In genomic region chr7:129224251-129225205, GRCh38 we compare ENCODE assay signal across 8 cellular contexts. TPM values are rescaled to one million over a fixed set of nuclear protein-coding genes. Genes with fewer than 3 reads are reported as not detected.
DNase-seq lines count a peak whose midpoint lies in the region; ATAC-seq lines count a peak whose summit lies in the region.

Gene AHCYL2 (plus strand): TSS chr7:129225030.

- H3K4me1 ChIP-seq in mesenchymal stem cell (ENCODE audit: control insufficient read depth, insufficient read depth, low read depth, low read length) = no peaks in the 10 kb centered on the region

- peak within 1 kb of the TSS; percentile 89 for H4K8ac ChIP-seq in mesenchymal stem cell (ENCODE audit: low read length)

- H3K18ac ChIP-seq in mesenchymal stem cell (ENCODE audit: low read depth in 1 of 2, low read length in 2 of 2) = peak within 1 kb of the TSS; percentile 81 to 87

- peak within 1 kb of the TSS; percentile 84 to 93 for H3K27ac Mint-ChIP-seq in effector memory CD8-positive, alpha-beta T cell

- DNase-seq in Caki2 (ENCODE audit: low read depth) (peak; percentile 98), HUDEP-2 (lab: John Stamatoyannopoulos, UW; ENCODE audit: unreplicated experiment in 76 of 76) (peak; percentile 25 to 97 (median 92)), NOMO-1 treated with dmso at 0.1 percent for 144 hours (lab: John Stamatoyannopoulos, UW; ENCODE audit: unreplicated experiment) (peak; percentile 95), mesenchymal stem cell (peak; percentile 98)
- peak; percentile 74 to 95 (median 92) for DNase-seq in activated CD8-positive, alpha-beta memory T cell treated with anti-CD3 and anti-CD28 coated beads for 48 hours (ENCODE audit: low read depth in 2 of 3, low spot score in 2 of 3)
- peak; percentile 89 to 92 (median 90) for DNase-seq in effector memory CD8-positive, alpha-beta T cell
- peak; percentile 97 for DNase-seq in stimulated activated CD8-positive, alpha-beta memory T cell treated with anti-CD3 and anti-CD28 coated beads, Interleukin-12 subunit alpha, Interleukin-12 subunit beta, amount 100 ng/mL, for 24 hours (ENCODE audit: extremely low read depth)

- peak within 1 kb of the TSS; percentile 95 for H3K4me2 ChIP-seq in mesenchymal stem cell (ENCODE audit: low read length, poor library complexity, severe bottlenecking)

- H3K4me3 Mint-ChIP-seq in effector memory CD8-positive, alpha-beta T cell = peak within 1 kb of the TSS; percentile 89 to 90

- peak within 1 kb of the TSS in 1 of 2 experiments; percentile 89 for H3K23ac ChIP-seq in mesenchymal stem cell (ENCODE audit: low read length in 2 of 2)

- peak within 1 kb of the TSS in 1 of 2 experiments; percentile 95 for H3K14ac ChIP-seq in mesenchymal stem cell (ENCODE audit: low read length in 2 of 2)

- peak within 1 kb of the TSS; percentile 87 for H2BK15ac ChIP-seq in mesenchymal stem cell (ENCODE audit: low read depth, poor library complexity, severe bottlenecking)

- no peak within 1 kb of the TSS for H2BK12ac ChIP-seq in mesenchymal stem cell (ENCODE audit: low read length in 2 of 2)

- in situ Hi-C loops in Caki2 (cut with HindIII; ENCODE audit: low pct_unique_long_range_greater_than_20kb, low sequenced_read_pairs) = no loop called here

- H3K36me3 Mint-ChIP-seq in effector memory CD8-positive, alpha-beta T cell (ENCODE audit: insufficient read depth) = peaks cover 6% of the 10 kb centered on the region

- H2BK5ac ChIP-seq in mesenchymal stem cell (ENCODE audit: low read depth, low read length, poor library complexity, severe bottlenecking) = peak within 1 kb of the TSS; percentile 80

- H2AK5ac ChIP-seq in mesenchymal stem cell (ENCODE audit: low read length, severe bottlenecking) = no peak within 1 kb of the TSS

- under 1% methylated on average over 57 of the region's 63 CpGs for WGBS in mesenchymal stem cell

- peaks cover 16% of the 10 kb centered on the region for H3K79me1 ChIP-seq in mesenchymal stem cell (replicated peaks; ENCODE audit: low read length, poor library complexity, severe bottlenecking)

- peak; percentile 86 for ATAC-seq in GM21390 (IDR thresholded peaks at IDR 0.05; ENCODE audit: unreplicated experiment)
- peak; percentile 88 for ATAC-seq in effector memory CD8-positive, alpha-beta T cell (replicated peaks)

- H3K27me3 Mint-ChIP-seq in effector memory CD8-positive, alpha-beta T cell = no peaks in the 10 kb centered on the region

- H3K9me3 ChIP-seq in mesenchymal stem cell (ENCODE audit: control insufficient read depth, low read length) = no peaks in the 10 kb centered on the region

- peak within 1 kb of the TSS; percentile 93 for H3K27ac ChIP-seq in mesenchymal stem cell (ENCODE audit: low read length, poor library complexity, severe bottlenecking)

- peaks cover 15 to 22% of the 10 kb centered on the region in 2 donors for H3K4me1 Mint-ChIP-seq in effector memory CD8-positive, alpha-beta T cell (ENCODE audit: low read depth in 2 of 2)

- no peak within 1 kb of the TSS for H2BK120ac ChIP-seq in mesenchymal stem cell (ENCODE audit: low read depth, low read length)

- H3K4ac ChIP-seq in mesenchymal stem cell (ENCODE audit: low read depth in 1 of 2, low read length in 2 of 2) = peak within 1 kb of the TSS in 1 of 2 experiments; percentile 77

- peak within 1 kb of the TSS; percentile 97 for H3K4me3 ChIP-seq in mesenchymal stem cell (ENCODE audit: insufficient read depth in 1 of 2, low read depth in 1 of 2, low read length in 2 of 2)

- peak within 1 kb of the TSS; percentile 92 for H2AFZ ChIP-seq in mesenchymal stem cell (ENCODE audit: low read depth, low read length)

- H4K91ac ChIP-seq in mesenchymal stem cell (ENCODE audit: low read length) = no peak within 1 kb of the TSS

- H3K9ac ChIP-seq in mesenchymal stem cell (ENCODE audit: low read length) = peak within 1 kb of the TSS; percentile 96

- no peaks in the 10 kb centered on the region for H3K36me3 ChIP-seq in mesenchymal stem cell (ENCODE audit: control insufficient read depth in 1 of 2, insufficient read depth in 2 of 2, low read depth in 1 of 2, low read length in 2 of 2)

- H3K27me3 ChIP-seq in mesenchymal stem cell (ENCODE audit: control insufficient read depth in 1 of 2, insufficient read depth in 1 of 2, low read length in 2 of 2) = no peaks in the 10 kb centered on the region

- H3K9me3 Mint-ChIP-seq in effector memory CD8-positive, alpha-beta T cell = no peaks in the 10 kb centered on the region

RNA-seq across cellular contexts. Expression of gene AHCYL2, which starts in this region (rescaled TPM):
- total RNA-seq in Caki2 (2014; rRNA removed; shearing (Covaris generic); ENCODE audit: low replicate concordance) = 3.9 and 7.2 TPM in 2 replicates
- 6.2 TPM for polyA plus RNA-seq in mesenchymal stem cell (2013, experiment 1 of 2)
- polyA plus RNA-seq in mesenchymal stem cell (2013, experiment 2 of 2) = 5.0 TPM

Comparison
In these comparisons a context has a peak if more than half of its experiments do, and no peak if none do; other contexts are left out.
1. Peak in every context shown above with its lines: DNase-seq, ATAC-seq, H3K4me3 ChIP-seq and H3K27ac ChIP-seq.